ENCODE assay signal across 23 cellular contexts in the genomic region with DNA sequence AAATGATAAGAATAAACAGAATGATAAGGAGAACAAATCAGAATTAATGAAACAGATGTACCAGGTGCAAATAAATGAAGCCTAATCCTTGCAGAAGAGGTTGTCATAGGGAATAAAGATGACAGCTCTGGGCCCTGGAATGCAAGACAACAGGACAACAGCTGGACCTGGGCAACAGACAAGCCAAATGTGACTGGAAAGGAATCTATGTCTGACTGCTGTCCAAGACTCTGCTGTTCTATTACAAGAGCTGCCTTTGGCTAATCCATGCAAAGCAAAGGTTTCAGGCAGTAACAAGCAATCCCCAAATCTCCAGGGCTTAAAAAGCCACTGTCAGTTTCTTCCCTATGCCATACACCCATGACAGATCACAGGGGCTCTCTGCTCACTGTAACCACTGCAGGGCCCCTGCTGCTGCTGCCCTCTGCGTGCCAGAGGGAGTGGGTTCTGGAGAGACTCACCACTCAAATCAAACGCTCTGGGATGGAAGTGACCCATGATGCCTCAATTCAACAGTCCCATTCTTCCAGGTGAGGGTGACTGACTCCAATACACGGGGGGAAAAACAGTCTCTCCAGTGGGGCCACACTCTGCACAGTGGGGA.
"Had no signal": no experiment of that assay in that cellular context is flagged by ENCODE, and none has a peak within 500 bp of the region (broad histone marks: within the 10 kb centered on the region; RNA-seq: fewer than 3 reads in every experiment).

No MANE protein-coding gene starts in this region.

- DNase-seq: IMR-90, Karpas-422, KG1, MG63, NCI-H1092, NCI-H1105 treated with DMSO at 0.1 percent for 48 hours, NCI-H1417 treated with DMSO at 0.1 percent for 48 hours, NCI-H146, NCI-H1694 treated with DMSO at 0.1 percent for 48 hours, NCI-H1930, NCI-H2081, NCI-H2107, NCI-H2227 treated with DMSO at 0.1 percent for 48 hours, NCI-H446, NCI-H510A, NCI-H524 treated with DMSO at 0.1 percent for 48 hours, NCI-H69, NCI-H774, SHP77 had no signal

- H3K27ac ChIP-seq: RWPE1, SJCRH30, SK-N-MC had no signal

- H3K4me3 ChIP-seq: MG63, SJCRH30, SK-N-MC had no signal

- H3K36me3 ChIP-seq: MG63, SJCRH30 had no signal

- ATAC-seq: HepG2 had no signal

- H3K9me3 ChIP-seq: MG63, SJCRH30 had no signal

- H3K4me1 ChIP-seq: SJCRH30 had no signal

- H3K27me3 ChIP-seq: MG63, SJCRH30 had no signal
